ENCODE assay signal across 8 cellular contexts in the genomic region with DNA sequence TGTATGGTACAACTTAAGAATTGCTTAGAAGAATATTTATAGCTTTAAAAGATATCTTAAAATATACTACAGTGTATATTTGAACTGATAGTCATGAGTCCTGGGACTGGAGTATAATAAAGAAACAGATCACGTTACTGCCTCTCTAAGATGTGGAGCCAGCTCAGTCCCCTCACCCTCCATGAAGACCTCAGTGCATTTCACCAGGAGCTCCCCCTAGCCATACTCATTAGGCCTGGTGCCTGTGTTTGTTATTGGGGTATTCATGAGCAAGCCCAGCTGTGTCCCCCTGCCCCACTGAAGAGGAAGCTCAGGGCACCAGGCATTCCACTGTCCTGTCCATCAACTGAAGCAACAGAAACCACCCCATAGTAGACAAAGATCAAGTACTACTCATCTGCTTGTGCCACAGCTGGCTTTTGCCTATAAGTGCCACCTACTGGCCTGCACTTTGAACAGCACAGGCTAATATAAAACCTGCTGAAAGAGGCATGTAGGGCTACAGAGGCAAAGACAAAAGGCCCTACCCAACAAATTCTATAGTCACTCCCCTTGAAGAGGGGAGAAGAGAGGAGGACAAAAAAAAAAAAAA.
A peak's percentile ranks its signal among the peaks of the same experiment; 100 is the strongest.
DNase-seq lines count a peak whose midpoint lies in the region; ATAC-seq and TF ChIP-seq lines count a peak whose summit lies in the region.

No MANE protein-coding gene starts in this region.

- no peak for TF ChIP-seq POLR2A in stomach (IDR thresholded peaks at IDR 0.05)

- H3K27ac ChIP-seq in stomach, result no peak overlapping the region

- peak; percentile 81 for TF ChIP-seq CTCF in kidney epithelial cell (IDR thresholded peaks at IDR 0.05; ENCODE audit: insufficient read depth, low read length, poor library complexity, severe bottlenecking)
- TF ChIP-seq CTCF in stomach (IDR thresholded peaks at IDR 0.05), result no peak

- H3K4me1 ChIP-seq in stomach, result no peaks in the 10 kb centered on the region

- no peak for TF ChIP-seq EP300 in stomach (IDR thresholded peaks at IDR 0.05)

- ATAC-seq in GM18499 (IDR thresholded peaks at IDR 0.05; ENCODE audit: insufficient read depth, unreplicated experiment), result peak; percentile 60
- ATAC-seq in HG03378 (IDR thresholded peaks at IDR 0.05; ENCODE audit: unreplicated experiment), result peak; percentile 56
- ATAC-seq in GM21528 (IDR thresholded peaks at IDR 0.05; ENCODE audit: low FRiP score, unreplicated experiment), result no peak

- intact Hi-C loops in stomach (cut with DNase I; ENCODE audit: low total_unique reads), result no loop called here

- no peaks in the 10 kb centered on the region for H3K27me3 ChIP-seq in kidney epithelial cell (ENCODE audit: control insufficient read depth, insufficient read depth, low read length)
- H3K27me3 ChIP-seq in stomach, result no peaks in the 10 kb centered on the region

- H3K36me3 ChIP-seq in kidney epithelial cell (ENCODE audit: control insufficient read depth, insufficient read depth, low read length) (no peaks in the 10 kb centered on the region), stomach (no peaks in the 10 kb centered on the region)

- WGBS in stomach, 5 donors, result 64 to 81% (median 71%) methylated on average over 1 of the region's 1 CpG

- DNase-seq in A172 (ENCODE audit: low spot score) (peak; percentile 43), SW480 (ENCODE audit: low spot score) (peak; percentile 38), kidney epithelial cell (ENCODE audit: low read depth) (peak; percentile 9), NCI-H1436 treated with DMSO at 0.1 percent for 48 hours (lab: John Stamatoyannopoulos, UW) (no peak), stomach (no peak)

- peaks cover 0 to 11% (median 0%) of the 10 kb centered on the region in 4 donors for H3K9me3 ChIP-seq in stomach

- no peak overlapping the region for H3K4me3 ChIP-seq in kidney epithelial cell (ENCODE audit: low read depth, low read length)
- no peak overlapping the region for H3K4me3 ChIP-seq in stomach

Comparison
In these comparisons a context has a peak if more than half of its experiments do, and no peak if none do; other contexts are left out.
1. DNase-seq: peak in A172 (single experiment), SW480 (single experiment) and kidney epithelial cell (single experiment); none in NCI-H1436 treated with DMSO at 0.1 percent for 48 hours (single experiment) and stomach (single experiment).